In genomic region chr11:24239930-24240329, GRCh38 we compare ENCODE assay signal across 21 cellular contexts.
"Had no signal": no experiment of that assay in that cellular context is flagged by ENCODE, and none has a peak within 500 bp of the region (broad histone marks: within the 10 kb centered on the region; RNA-seq: fewer than 3 reads in every experiment).

No MANE protein-coding gene starts in this region.

- DNase-seq: Karpas-422; KG1; NCI-H1092; NCI-H1105 treated with DMSO at 0.1 percent for 48 hours; NCI-H1417 treated with DMSO at 0.1 percent for 48 hours; NCI-H146; NCI-H1694 treated with DMSO at 0.1 percent for 48 hours; NCI-H1930; NCI-H2081; NCI-H2107; NCI-H2227 treated with DMSO at 0.1 percent for 48 hours; NCI-H524; NCI-H526 treated with DMSO at 0.1 percent for 48 hours; NCI-H774; NK-92 treated with Interleukin-12 subunit alpha and Interleukin-12 subunit beta, amount 100 ng/mL, for 24 hours; PC-9; Peyer's patch; SHP77 treated with DMSO at 0.1 percent for 48 hours; SJCRH30 had no signal

- ATAC-seq: Right ventricle myocardium inferior had no signal

- H3K27me3 ChIP-seq: MG63, Peyer's patch, SJCRH30 had no signal

- H3K4me2 ChIP-seq: PC-9 had no signal

- H3K27ac ChIP-seq: PC-9, Peyer's patch, SJCRH30 had no signal

- H2AFZ ChIP-seq: PC-9 had no signal

- H3K4me3 ChIP-seq: MG63, PC-9, Peyer's patch, SJCRH30 had no signal

- H3K9me3 ChIP-seq: MG63, Peyer's patch, SJCRH30 had no signal

- H3K36me3 ChIP-seq: MG63, Peyer's patch, SJCRH30 had no signal

- H3K4me1 ChIP-seq: Peyer's patch, SJCRH30 had no signal
